Comparison of ENCODE assay signal across 19 cellular contexts in the genomic region with DNA sequence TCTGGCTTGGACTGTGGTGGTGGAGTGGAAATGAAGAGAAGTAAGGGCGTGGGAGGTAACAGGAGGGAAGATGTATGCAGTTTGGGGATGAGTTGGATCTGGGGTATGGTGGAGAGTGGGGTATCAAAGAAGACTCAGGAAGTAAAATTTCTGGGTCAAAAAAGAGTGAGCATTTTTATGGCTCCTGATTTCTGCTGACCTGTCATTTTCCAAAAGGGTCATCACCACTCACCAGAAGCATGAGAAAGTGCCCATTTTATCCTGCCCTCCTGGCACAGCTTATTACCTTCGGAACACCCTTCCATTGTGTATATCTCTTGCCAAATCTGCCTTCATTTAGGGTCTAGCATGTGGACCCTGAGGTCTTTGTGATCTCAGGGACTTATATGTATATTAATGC. TPM values are rescaled to one million over a fixed set of nuclear protein-coding genes. Genes with fewer than 3 reads are reported as not detected.
A peak's percentile ranks its signal among the peaks of the same experiment; 100 is the strongest.
DNase-seq lines count a peak whose midpoint lies in the region; ATAC-seq, FAIRE-seq and TF ChIP-seq lines count a peak whose summit lies in the region.
"Had no signal": no experiment of that assay in that cellular context is flagged by ENCODE, and none has a peak within 500 bp of the region (broad histone marks: within the 10 kb centered on the region; RNA-seq: fewer than 3 reads in every experiment).

No MANE protein-coding gene starts in this region.

- H3K9ac ChIP-seq in K562 (ENCODE audit: insufficient read depth in 1 of 2, low read depth in 2 of 2, low read length in 2 of 2) = no peak overlapping the region
- H3K9ac ChIP-seq: BLaER1, GM23248 had no signal

- ATAC-seq in A549 (no peak), Panc1 (no peak), K562 (no peak), GM21528 (IDR thresholded peaks at IDR 0.05; ENCODE audit: low FRiP score, unreplicated experiment) (no peak), GM18867 (IDR thresholded peaks at IDR 0.05; ENCODE audit: unreplicated experiment) (no peak)
- ATAC-seq: CD8-positive, alpha-beta T cell; HCT116 had no signal

- H3K9me1 ChIP-seq in K562 (ENCODE audit: control insufficient read depth, insufficient read depth, low read length) = no peaks in the 10 kb centered on the region

- H3K27ac ChIP-seq in A549 (no peak overlapping the region), Panc1 (ENCODE audit: low read length) (0 out of 2 replicates have a peak overlapping the region, but pooled peaks have one; percentile 30), K562 (ENCODE audit: extremely low read depth, low read depth, low read length) (no peak overlapping the region)
- H3K27ac ChIP-seq: BLaER1, C4-2B, GM23248 had no signal

- TF ChIP-seq EP300 in A549 (IDR thresholded peaks at IDR 0.05) (no peak), K562 (IDR thresholded peaks at IDR 0.05; ENCODE audit: low read length) (no peak)

- H3K27me3 ChIP-seq in Panc1 (ENCODE audit: control insufficient read depth, insufficient read depth, low read length) (no peaks in the 10 kb centered on the region), K562 (ENCODE audit: control insufficient read depth in 2 of 2, insufficient read depth in 2 of 2, low read length in 2 of 2) (peaks cover 0 to 19% of the 10 kb centered on the region in 2 experiments; a peak in 3 of 5 replicates)
- H3K27me3 ChIP-seq: BLaER1 had no signal

- H3K9me3 ChIP-seq in A549 (no peaks in the 10 kb centered on the region), Panc1 (ENCODE audit: control insufficient read depth, insufficient read depth, low read depth, low read length) (no peaks in the 10 kb centered on the region), K562 (replicated peaks; ENCODE audit: control insufficient read depth, insufficient read depth, low read depth, low read length) (no peaks in the 10 kb centered on the region)
- H3K9me3 ChIP-seq: BLaER1, Caco-2 had no signal

- no peak overlapping the region for H2AFZ ChIP-seq in K562 (ENCODE audit: low read depth, low read length)
- H2AFZ ChIP-seq: GM23248 had no signal

- no peaks in the 10 kb centered on the region for H4K20me1 ChIP-seq in K562 (replicated peaks; ENCODE audit: control insufficient read depth, insufficient read depth, low read length)
- H4K20me1 ChIP-seq: BLaER1 had no signal

- BruUV-seq in Panc1 (replicated peaks; lab: Mats Ljungman, UMichigan) (no TSS peak), K562 (replicated peaks; lab: Mats Ljungman, UMichigan) (no TSS peak)

- intact Hi-C loops in Panc1 (cut with micrococcal nuclease; ENCODE audit: unreplicated experiment) (no loop called here), K562 (cut with micrococcal nuclease) (no loop called here)

- FAIRE-seq in A549 (lab: Jason Lieb, UNC) = no peak
- peak; percentile 64 for FAIRE-seq in HTR-8/SVneo (lab: Jason Lieb, UNC)
- no peak for FAIRE-seq in K562 (lab: Jason Lieb, UNC)
- FAIRE-seq: G401.6 had no signal

- TF ChIP-seq POLR2A in A549 (IDR thresholded peaks at IDR 0.05; ENCODE audit: low read length) (no peak), K562 (conservative IDR thresholded peaks at IDR 0.05) (no peak)

- in situ Hi-C loops in Panc1 (cut with HindIII; ENCODE audit: low pct_unique_long_range_greater_than_20kb, low sequenced_read_pairs) (no loop called here), K562 (cut with MboI) (no loop called here)

- no peak for DNase-seq in A549 (ENCODE audit: low read depth in 1 of 2, low spot score in 1 of 2)
- no peak for DNase-seq in HTR-8/SVneo (ENCODE audit: insufficient read length, low spot score)
- no peak for DNase-seq in Panc1 (ENCODE audit: low read depth, low spot score)
- no peak for DNase-seq in K562 (ENCODE audit: extremely low read depth in 1 of 4, low spot score in 3 of 4)
- DNase-seq in dedifferentiated amniotic fluid mesenchymal stem cell (ENCODE audit: extremely low spot score) = no peak
- DNase-seq: 8988T; Caco-2; CD4-positive, CD25-positive, alpha-beta regulatory T cell; CD8-positive, alpha-beta T cell; DMS153; DND-41; GM23248; H9 had no signal

- 88% methylated on average over 2 of the region's 2 CpGs for WGBS in A549 (ENCODE audit: missing lambda C conversion rate)
- 0% methylated on average over 2 of the region's 2 CpGs for WGBS in K562 (ENCODE audit: insufficient coverage, low coverage, missing lambda C conversion rate)

- H3K4me3 ChIP-seq in A549 (no peak overlapping the region), Panc1 (ENCODE audit: low read depth in 2 of 2, low read length in 2 of 2) (no peak overlapping the region), K562 (no peak overlapping the region)
- H3K4me3 ChIP-seq: BLaER1, GM23248 had no signal

- CTCF ChIA-PET in A549 (lab: Yijun Ruan, JAX) = no interaction called here
- CTCF ChIA-PET in Panc1 (lab: Charles Lee) = no interaction called here
- CTCF ChIA-PET in K562 (lab: Yijun Ruan, JAX; ENCODE audit: low intra/inter-chr PET ratio) = no interaction called here

- H3K36me3 ChIP-seq in Panc1 (ENCODE audit: control insufficient read depth, insufficient read depth, low read length) = no peaks in the 10 kb centered on the region
- H3K36me3 ChIP-seq in K562 (ENCODE audit: control insufficient read depth, insufficient read depth, low read length) = no peaks in the 10 kb centered on the region
- H3K36me3 ChIP-seq: BLaER1 had no signal

- TF ChIP-seq CTCF in A549 (IDR thresholded peaks at IDR 0.05) (no peak), Panc1 (IDR thresholded peaks at IDR 0.05) (no peak), K562 (IDR thresholded peaks at IDR 0.05 in 2 of 3, conservative IDR thresholded peaks at IDR 0.05 in 1 of 3; ENCODE audit: insufficient read depth in 2 of 3, low read depth in 1 of 3, low read length in 3 of 3) (no peak)

- POLR2A ChIA-PET in A549 (lab: Yijun Ruan, JAX) = no interaction called here
- POLR2A ChIA-PET in Panc1 (lab: Charles Lee) = no interaction called here
- POLR2A ChIA-PET in K562 (lab: Yijun Ruan, JAX) = no interaction called here

- no peaks in the 10 kb centered on the region for H3K79me2 ChIP-seq in K562 (ENCODE audit: control insufficient read depth, insufficient read depth, low read length)

- TF ChIP-seq RAD21 in A549 (conservative IDR thresholded peaks at IDR 0.05 in 1 of 2, IDR thresholded peaks at IDR 0.05 in 1 of 2) (no peak), K562 (CRISPR knock-in tag; conservative IDR thresholded peaks at IDR 0.05 in 1 of 2, IDR thresholded peaks at IDR 0.05 in 1 of 2) (no peak)

- H3K4me1 ChIP-seq in A549 (0 out of 3 replicates have a peak, but pooled peaks cover 6% of the 10 kb centered on the region), Panc1 (ENCODE audit: control insufficient read depth, insufficient read depth, low read length) (peaks cover 39% of the 10 kb centered on the region), K562 (replicated peaks in 1 of 2; ENCODE audit: control insufficient read depth in 2 of 2, insufficient read depth in 2 of 2, low read length in 2 of 2) (no peaks in the 10 kb centered on the region)
- H3K4me1 ChIP-seq: Caco-2 had no signal

- H3K4me2 ChIP-seq in A549 (no peak overlapping the region), K562 (ENCODE audit: insufficient read depth, low read length) (no peak overlapping the region)
- H3K4me2 ChIP-seq: BLaER1 had no signal

TF ChIP-seq in A549, 52 proteins besides CTCF, POLR2A, EP300 and RAD21:
- TF ChIP-seq MAFK (IDR thresholded peaks at IDR 0.05; ENCODE audit: partially characterized antibody) (peak; percentile 95), ZFP36 (IDR thresholded peaks at IDR 0.05; ENCODE audit: borderline replicate concordance, partially characterized antibody) (no peak)

TF ChIP-seq in K562, 482 proteins besides CTCF, POLR2A, EP300 and RAD21:
- TF ChIP-seq MAFG (tag; conservative IDR thresholded peaks at IDR 0.05) (peak; percentile 86), LEF1 (IDR thresholded peaks at IDR 0.05) (no peak), MAFK (IDR thresholded peaks at IDR 0.05; ENCODE audit: low read length) (peak; percentile 87), IRF2 (CRISPR knock-in tag; IDR thresholded peaks at IDR 0.05) (no peak), MAFF (IDR thresholded peaks at IDR 0.05; ENCODE audit: low read length) (peak; percentile 86), C11orf30 (IDR thresholded peaks at IDR 0.05; ENCODE audit: low read depth) (peak; percentile 83), ZNF316 (IDR thresholded peaks at IDR 0.05) (peak; percentile 93), THRAP3 (IDR thresholded peaks at IDR 0.05; ENCODE audit: borderline replicate concordance) (no peak)
TF ChIP-seq in K562: peak in this region for 5.

RNA-seq across cellular contexts. Expression of a gene that starts 17.3 kb away (rescaled TPM):
- polyA plus RNA-seq in A549 (2011; rRNA removed) = 2.5 and 3.4 TPM in 2 replicates
- polyA plus RNA-seq in A549 (2012; cell fraction: cytosol; rRNA removed) = 3.6 and 4.5 TPM in 2 replicates
- polyA plus RNA-seq in A549 (2012; cell fraction: nucleus; rRNA removed) = 5.1 and 5.7 TPM in 2 replicates
- 4.9 to 7.2 TPM (median 5.3 TPM) in 3 replicates for polyA plus RNA-seq in A549 (2017; fragmentation: RNase III; extraction: RNeasy Plus Mini Kit Qiagen cat#74134 plus additional on column Dnase treatment)
- polyA minus RNA-seq in A549 (2011; rRNA and poly(A)+ RNA removed) = 1.6 and 3.3 TPM in 2 replicates
- 85.4 TPM for total RNA-seq in Panc1 (2021; ENCODE audit: unreplicated experiment)
- 137 TPM for polyA plus RNA-seq in Panc1 (2012; ENCODE audit: insufficient read length)
- not detected in 2 replicates for total RNA-seq in K562 (2011; cell fraction: chromatin; rRNA removed; ENCODE audit: low replicate concordance)
- not detected in 2 replicates for total RNA-seq in K562 (2011; cell fraction: nucleolus; rRNA removed)
- not detected in 2 replicates for total RNA-seq in K562 (2011; cell fraction: nucleoplasm; rRNA removed)
- not detected in 2 replicates for total RNA-seq in K562 (2014; rRNA removed)
- not detected in 2 replicates for total RNA-seq in K562 (2014; rRNA removed; fragmentation: Illumina TruSeq; extraction: Trizol)
- total RNA-seq in K562 (2015; rRNA removed; fragmentation: Illumina TruSeq; extraction: Trizol) = not detected in 2 replicates
- not detected in 2 replicates for total RNA-seq in K562 (2021)
- not detected in 2 replicates for polyA plus RNA-seq in K562 (2011; rRNA removed)
- not detected in 2 replicates for polyA plus RNA-seq in K562 (2011; cell fraction: cytosol; rRNA removed)
- not detected in 2 replicates for polyA plus RNA-seq in K562 (2011; cell fraction: nucleus; rRNA removed)
- polyA plus RNA-seq in K562 (2012) = 0.05 and 0.18 TPM in 2 replicates
- not detected in 2 replicates for polyA plus RNA-seq in K562 (2014; fragmentation: Illumina TruSeq; extraction: Trizol)
- not detected for polyA plus RNA-seq in K562 (2014; fragmentation: Nextera tagmentation; extraction: Ambion mirVana)
- not detected in 2 replicates for polyA plus RNA-seq in K562 (2014; rRNA removed)
- polyA minus RNA-seq in K562 (2011; rRNA and poly(A)+ RNA removed) = not detected in 2 replicates
- not detected in 2 replicates for polyA minus RNA-seq in K562 (2011; cell fraction: cytosol; rRNA and poly(A)+ RNA removed)
- not detected in 2 replicates for polyA minus RNA-seq in K562 (2011; cell fraction: nucleus; rRNA and poly(A)+ RNA removed)
- total RNA-seq: Caco-2 had no signal

Comparison
In these comparisons a context has a peak if more than half of its experiments do, and no peak if none do; other contexts are left out.
1. RNA of a gene that starts 17.3 kb away (total RNA-seq): 85.4 TPM in Panc1 (single experiment); not detected in K562; every median in the first group is over 10 times any median in the second.